In genomic region chr10:116444527-116445142, GRCh38 we compare ENCODE assay signal across 8 cellular contexts. TPM values are rescaled to one million over a fixed set of nuclear protein-coding genes. Genes with fewer than 3 reads are reported as not detected.
DNase-seq lines count a peak whose midpoint lies in the region; ATAC-seq and TF ChIP-seq lines count a peak whose summit lies in the region.

No MANE protein-coding gene starts in this region.

- H3K4me3 ChIP-seq in RWPE2 (ENCODE audit: severe bottlenecking) (no peak overlapping the region), testis (no peak overlapping the region)
- no peak overlapping the region for H3K4me3 ChIP-seq in CD8-positive, alpha-beta memory T cell (ENCODE audit: low read length)

- TF ChIP-seq CTCF in Calu3 (IDR thresholded peaks at IDR 0.05; ENCODE audit: unreplicated experiment) (peak; percentile 41), RWPE2 (IDR thresholded peaks at IDR 0.05; ENCODE audit: poor library complexity, severe bottlenecking) (peak; percentile 91), testis (IDR thresholded peaks at IDR 0.05) (peak; percentile 12 to 86 (median 68))

- H3K4me1 ChIP-seq in RWPE2 (ENCODE audit: insufficient read depth, poor library complexity, severe bottlenecking): peaks cover 15% of the 10 kb centered on the region
- no peaks in the 10 kb centered on the region for H3K4me1 ChIP-seq in testis
- no peaks in the 10 kb centered on the region for H3K4me1 ChIP-seq in CD8-positive, alpha-beta memory T cell (ENCODE audit: insufficient read depth, low read length)

- no peaks in the 10 kb centered on the region for H3K9me3 Mint-ChIP-seq in Calu3 (ENCODE audit: low read depth, unreplicated experiment)
- peaks cover 0 to 4% (median 0%) of the 10 kb centered on the region in 5 donors for H3K9me3 Mint-ChIP-seq in CD8-positive, alpha-beta memory T cell

- peak; percentile 9 for DNase-seq in Calu3
- DNase-seq in RWPE2 (ENCODE audit: low spot score): no peak
- peak; percentile 23 for DNase-seq in glomerular visceral epithelial cell (ENCODE audit: extremely low spot score)
- DNase-seq in testis: peak; percentile 64
- DNase-seq in NCI-H2029 (lab: John Stamatoyannopoulos, UW): no peak
- DNase-seq in CD8-positive, alpha-beta memory T cell: no peak

- BruUV-seq in Calu3 (replicated peaks; lab: Mats Ljungman, UMichigan): no TSS peak

- peaks cover 23% of the 10 kb centered on the region for H3K36me3 ChIP-seq in RWPE2 (ENCODE audit: low read depth)
- H3K36me3 ChIP-seq in testis (ENCODE audit: low read depth, missing control alignments): no peaks in the 10 kb centered on the region
- H3K36me3 ChIP-seq in CD8-positive, alpha-beta memory T cell (ENCODE audit: insufficient read depth, low read length): no peaks in the 10 kb centered on the region

- intact Hi-C loops in Calu3 (cut with micrococcal nuclease; ENCODE audit: unreplicated experiment): loop anchor here (5.0 kb wide), 1 partner anchor 48 kb away; no protein-coding TSS in a partner anchor
- intact Hi-C loops in testis (cut with DNase I; ENCODE audit: low total_unique reads): no loop called here

- H3K4me3 Mint-ChIP-seq in Calu3 (ENCODE audit: low read depth, unreplicated experiment): no peak overlapping the region
- H3K4me3 Mint-ChIP-seq in CD8-positive, alpha-beta memory T cell: no peak overlapping the region

- ATAC-seq in GM18519 (IDR thresholded peaks at IDR 0.05; ENCODE audit: low FRiP score, unreplicated experiment) (peak; percentile 80), HG03103 (IDR thresholded peaks at IDR 0.05; ENCODE audit: low read depth, unreplicated experiment) (peak; percentile 91), RWPE2 (ENCODE audit: low read depth) (no peak)

- no peaks in the 10 kb centered on the region for H3K9me3 ChIP-seq in RWPE2 (ENCODE audit: severe bottlenecking)
- no peaks in the 10 kb centered on the region for H3K9me3 ChIP-seq in testis
- H3K9me3 ChIP-seq in CD8-positive, alpha-beta memory T cell (ENCODE audit: low read length): no peaks in the 10 kb centered on the region

- peaks cover 25% of the 10 kb centered on the region for H3K27me3 Mint-ChIP-seq in Calu3 (ENCODE audit: unreplicated experiment)
- H3K27me3 Mint-ChIP-seq in CD8-positive, alpha-beta memory T cell: peaks cover 0 to 3% of the 10 kb centered on the region in 2 donors

- POLR2A ChIA-PET in CD8-positive, alpha-beta memory T cell (lab: Charles Lee): no interaction called here

- H3K27ac Mint-ChIP-seq in Calu3 (ENCODE audit: unreplicated experiment): no peak overlapping the region
- no peak overlapping the region for H3K27ac Mint-ChIP-seq in CD8-positive, alpha-beta memory T cell

- H3K27me3 ChIP-seq in RWPE2 (ENCODE audit: insufficient read depth, poor library complexity, severe bottlenecking) (no peaks in the 10 kb centered on the region), testis (no peaks in the 10 kb centered on the region)
- H3K27me3 ChIP-seq in CD8-positive, alpha-beta memory T cell (ENCODE audit: insufficient read depth, low read length, poor library complexity, severe bottlenecking): no peaks in the 10 kb centered on the region

- H3K36me3 Mint-ChIP-seq in Calu3 (ENCODE audit: insufficient read depth, unreplicated experiment): no peaks in the 10 kb centered on the region
- no peaks in the 10 kb centered on the region for H3K36me3 Mint-ChIP-seq in CD8-positive, alpha-beta memory T cell

- TF ChIP-seq POLR2A in testis (IDR thresholded peaks at IDR 0.05): no peak

- WGBS in testis, 2 donors: 41 to 57% methylated on average over 4 of the region's 4 CpGs

- no peak overlapping the region for H3K27ac ChIP-seq in RWPE2 (ENCODE audit: poor library complexity, severe bottlenecking)
- no peak overlapping the region for H3K27ac ChIP-seq in testis
- H3K27ac ChIP-seq in CD8-positive, alpha-beta memory T cell (ENCODE audit: low read depth, low read length): no peak overlapping the region

- CTCF ChIA-PET in Calu3 (lab: Charles Lee): no interaction called here
- CTCF ChIA-PET in CD8-positive, alpha-beta memory T cell (lab: Charles Lee): no interaction called here

- H3K4me1 Mint-ChIP-seq in Calu3 (ENCODE audit: low read depth, unreplicated experiment): no peaks in the 10 kb centered on the region
- H3K4me1 Mint-ChIP-seq in CD8-positive, alpha-beta memory T cell: no peaks in the 10 kb centered on the region

RNA-seq across cellular contexts. Expression of gene PNLIPRP3, which starts 17.0 kb away (rescaled TPM):
- total RNA-seq in Calu3 (2022): not detected in 2 replicates
- total RNA-seq in testis: not detected
- polyA plus RNA-seq in testis (ENCODE audit: insufficient read depth, low read depth, low replicate concordance): not detected
- total RNA-seq in CD8-positive, alpha-beta memory T cell: not detected
- polyA plus RNA-seq in CD8-positive, alpha-beta memory T cell: not detected

Comparison
In these comparisons a context has a peak if more than half of its experiments do, and no peak if none do; other contexts are left out.
1. DNase-seq: peak in Calu3 (single experiment), glomerular visceral epithelial cell (single experiment) and testis (single experiment); none in RWPE2 (single experiment), NCI-H2029 (single experiment) and CD8-positive, alpha-beta memory T cell (0 of 5).
2. CTCF ChIP-seq: peak in every context shown above with its lines; median percentile 91 in RWPE2; 68 in testis; 41 in Calu3.